Comparison of ENCODE assay signal across 8 cellular contexts in the genomic region with DNA sequence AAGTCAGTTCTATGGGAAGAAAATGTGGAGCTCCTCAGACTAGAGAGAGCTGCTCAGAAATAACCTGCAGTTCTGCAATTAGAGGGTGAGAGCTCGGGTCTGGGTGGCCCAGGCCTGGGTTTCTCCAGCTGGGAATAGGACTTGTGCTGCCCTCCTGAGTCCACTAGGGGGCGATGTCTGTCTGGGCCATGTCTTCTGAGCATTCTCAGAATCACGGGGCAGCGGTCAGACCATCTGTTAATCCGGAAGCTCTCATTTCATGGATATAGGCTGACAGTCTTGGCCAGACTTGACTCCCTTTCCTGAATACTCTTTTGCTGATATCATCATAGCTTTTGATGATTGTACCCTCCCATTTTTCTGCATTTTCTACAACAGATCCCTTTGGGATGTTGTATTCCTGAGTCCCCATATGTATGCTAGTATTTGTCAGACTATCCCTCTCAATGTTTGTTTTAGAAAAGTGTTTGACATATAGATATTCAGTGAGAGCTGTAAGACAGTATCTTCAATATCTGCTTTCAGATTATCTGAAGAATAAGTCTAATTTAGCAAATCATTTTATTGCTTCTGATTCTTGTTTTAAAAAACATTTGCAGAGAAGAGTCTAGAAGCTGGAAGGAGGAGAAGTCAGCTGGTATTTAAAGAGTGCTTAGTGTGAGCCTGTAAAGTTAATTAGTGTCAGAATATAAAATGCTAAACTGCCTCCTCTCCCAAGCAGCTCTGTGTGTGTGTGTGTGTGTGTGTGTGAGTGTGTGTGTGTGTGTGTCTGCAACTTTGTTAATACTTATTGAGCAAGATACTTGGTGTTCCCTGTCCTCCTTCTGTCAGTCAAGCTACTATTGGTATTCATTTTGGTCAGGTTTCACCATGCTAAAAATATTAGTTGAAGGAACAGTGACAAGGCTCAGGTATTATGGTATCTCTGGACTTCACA. TPM values are rescaled to one million over a fixed set of nuclear protein-coding genes. Genes with fewer than 3 reads are reported as not detected.
DNase-seq lines count a peak whose midpoint lies in the region; ATAC-seq and TF ChIP-seq lines count a peak whose summit lies in the region.

No MANE protein-coding gene starts in this region.

- intact Hi-C loops in left lung (cut with DNase I) = no loop called here

- peaks cover 0 to 51% of the 10 kb centered on the region in 2 donors for H3K36me3 ChIP-seq in left lung

- ATAC-seq in GM19025 (IDR thresholded peaks at IDR 0.05; ENCODE audit: low read depth, unreplicated experiment) (peak; percentile 75), HG03159 (IDR thresholded peaks at IDR 0.05; ENCODE audit: unreplicated experiment) (peak; percentile 90), left lung (peak; percentile 99)

- TF ChIP-seq CTCF in choroid plexus epithelial cell (conservative IDR thresholded peaks at IDR 0.05; ENCODE audit: low read depth, low read length) (peak; percentile 98), left lung (IDR thresholded peaks at IDR 0.05) (peak; percentile 91 to 97)

- H3K27ac ChIP-seq in left lung = peak overlapping the region; percentile 46 to 60

- peak; percentile 86 for DNase-seq in Ammon's horn (ENCODE audit: low spot score)
- peak; percentile 34 for DNase-seq in NCI-H345 (lab: John Stamatoyannopoulos, UW)
- DNase-seq in activated CD4-positive, CD25-positive, alpha-beta regulatory T cell treated with anti-CD3 and anti-CD28 coated beads, Interleukin-2, amount 50 U/mL, for 72 hours = peak; percentile 68
- DNase-seq in choroid plexus epithelial cell (ENCODE audit: low read depth) = peak; percentile 97
- DNase-seq in left lung = peak; percentile 87 to 88
- peak; percentile 54 to 66 for DNase-seq in stimulated activated CD4-positive, alpha-beta T cell treated with anti-CD3 and anti-CD28 coated beads, Interleukin-4, amount 100 ng/mL, for 48 hours (ENCODE audit: low read depth in 2 of 2)

- no peaks in the 10 kb centered on the region for H3K27me3 ChIP-seq in left lung

- H3K4me3 ChIP-seq in choroid plexus epithelial cell (ENCODE audit: low read depth, low read length) = no peak overlapping the region
- H3K4me3 ChIP-seq in left lung = no peak overlapping the region

- no peaks in the 10 kb centered on the region for H3K9me3 ChIP-seq in left lung

- H3K4me1 ChIP-seq in left lung = peaks cover 0 to 34% of the 10 kb centered on the region in 2 donors

RNA-seq across cellular contexts. Expression of a gene that starts 38.0 kb away (rescaled TPM):
- 10 to 100 TPM; 53.4 to 62.2 TPM for total RNA-seq in left lung

Comparison
In these comparisons a context has a peak if more than half of its experiments do, and no peak if none do; other contexts are left out.
1. DNase-seq: peak in every context shown above with its lines; median percentile 97 in choroid plexus epithelial cell; 88 in left lung; 86 in Ammon's horn; 68 in activated CD4-positive, CD25-positive, alpha-beta regulatory T cell treated with anti-CD3 and anti-CD28 coated beads, Interleukin-2, amount 50 U/mL, for 72 hours; 60 in stimulated activated CD4-positive, alpha-beta T cell treated with anti-CD3 and anti-CD28 coated beads, Interleukin-4, amount 100 ng/mL, for 48 hours; 34 in NCI-H345.